ENCODE assay signal across 14 cellular contexts in genomic region chr14:98984719-98985041, GRCh38.
DNase-seq lines count a peak whose midpoint lies in the region; ATAC-seq and FAIRE-seq lines count a peak whose summit lies in the region.
"Had no signal": no experiment of that assay in that cellular context is flagged by ENCODE, and none has a peak within 500 bp of the region (broad histone marks: within the 10 kb centered on the region; RNA-seq: fewer than 3 reads in every experiment).

No MANE protein-coding gene starts in this region.

- no peak for FAIRE-seq in small intestine (lab: Jason Lieb, UNC)

- H3K27me3 ChIP-seq in small intestine (ENCODE audit: control insufficient read depth in 2 of 2, insufficient read depth in 2 of 2, low read length in 2 of 2): no peaks in the 10 kb centered on the region
- H3K27me3 ChIP-seq: cardiac muscle cell, hepatocyte, neutrophil, SJSA1 had no signal

- 56 to 76% (median 68%) methylated on average over 7 of the region's 7 CpGs for WGBS in small intestine, 3 donors

- no peaks in the 10 kb centered on the region for H3K4me1 ChIP-seq in small intestine (ENCODE audit: control insufficient read depth in 2 of 2, insufficient read depth in 1 of 2, low read depth in 1 of 2, low read length in 1 of 2)
- H3K4me1 ChIP-seq: SJSA1 had no signal

- H3K9me3 ChIP-seq in small intestine (ENCODE audit: control insufficient read depth, low read depth): no peaks in the 10 kb centered on the region
- H3K9me3 ChIP-seq: neutrophil, SJSA1 had no signal

- peak; percentile 48 for DNase-seq in activated CD4-positive, alpha-beta T cell treated with anti-CD3 and anti-CD28 coated beads for 1 hour
- DNase-seq in activated effector memory CD4-positive, alpha-beta T cell treated with Interleukin-2 at 50 U/mL for 16 hours: peak; percentile 70
- peak; percentile 64 for DNase-seq in small intestine
- peak; percentile 64 for DNase-seq in stimulated activated naive CD4-positive, alpha-beta T cell treated with Interleukin-2 at 50 U/mL for 16 hours (lab: John Stamatoyannopoulos, UW)
- no peak for DNase-seq in RPMI8226
- no peak for DNase-seq in NCI-H2107 treated with DMSO at 0.1 percent for 48 hours (lab: John Stamatoyannopoulos, UW; ENCODE audit: unreplicated experiment)
- DNase-seq: GDM1, NCI-H2029 treated with DMSO at 0.1 percent for 48 hours had no signal

- ATAC-seq in GM18867 (IDR thresholded peaks at IDR 0.05; ENCODE audit: unreplicated experiment) (no peak), HG03175 (IDR thresholded peaks at IDR 0.05; ENCODE audit: unreplicated experiment) (no peak)

- H3K27ac ChIP-seq in small intestine (ENCODE audit: low read depth in 1 of 2, low read length in 1 of 2): peak overlapping the region in 1 of 2 donors; percentile 65
- H3K27ac ChIP-seq: cardiac muscle cell, hepatocyte, neutrophil, SJSA1 had no signal

- no peak overlapping the region for H3K4me3 ChIP-seq in small intestine (ENCODE audit: low read depth in 1 of 2, low read length in 2 of 2)
- H3K4me3 ChIP-seq: cardiac muscle cell, hepatocyte, SJSA1 had no signal

- H3K36me3 ChIP-seq in small intestine (ENCODE audit: control insufficient read depth in 2 of 2, insufficient read depth in 2 of 2, low read length in 2 of 2): no peaks in the 10 kb centered on the region
- H3K36me3 ChIP-seq: cardiac muscle cell, neutrophil, SJSA1 had no signal

Comparison
In these comparisons a context has a peak if more than half of its experiments do, and no peak if none do; other contexts are left out.
1. DNase-seq: peak in activated CD4-positive, alpha-beta T cell treated with anti-CD3 and anti-CD28 coated beads for 1 hour (single experiment), activated effector memory CD4-positive, alpha-beta T cell treated with Interleukin-2 at 50 U/mL for 16 hours (single experiment), small intestine (single experiment) and stimulated activated naive CD4-positive, alpha-beta T cell treated with Interleukin-2 at 50 U/mL for 16 hours (single experiment); none in RPMI8226 (single experiment) and NCI-H2107 treated with DMSO at 0.1 percent for 48 hours (single experiment).